ENCODE assay signal across 14 cellular contexts in the genomic region with DNA sequence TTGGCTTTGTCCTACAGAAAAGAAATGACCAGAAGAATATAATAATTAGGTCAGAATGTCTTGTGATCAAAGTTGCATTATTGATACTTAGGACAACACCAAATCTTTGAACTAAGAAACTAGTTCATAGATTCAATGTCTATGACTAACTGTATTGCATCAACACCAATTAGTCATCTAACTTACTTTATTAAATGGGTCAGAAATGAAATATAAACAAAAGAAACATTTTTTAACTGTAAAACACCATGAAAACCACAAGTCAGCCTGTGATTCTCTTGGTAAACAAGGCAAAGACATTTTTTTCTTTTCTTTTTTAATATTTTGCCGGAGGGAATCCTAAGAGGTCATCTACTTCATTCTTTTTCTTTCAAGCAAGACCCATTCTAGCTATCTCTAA.
"Had no signal": no experiment of that assay in that cellular context is flagged by ENCODE, and none has a peak within 500 bp of the region (broad histone marks: within the 10 kb centered on the region; RNA-seq: fewer than 3 reads in every experiment).

No MANE protein-coding gene starts in this region.

- DNase-seq: activated CD8-positive, alpha-beta memory T cell treated with anti-CD3 and anti-CD28 coated beads, Interleukin-2, amount 10 ng/mL, durations not matched to agents 7 days and 5 days; activated effector memory CD4-positive, alpha-beta T cell treated with anti-CD3 and anti-CD28 coated beads, Interleukin-2, amount 50 U/mL, for 16 hours; activated T-cell treated with anti-CD3 and anti-CD28 coated beads, Interleukin-2, amount 50 U/mL, for 4 hours; kidney; left ventricle myocardium inferior; mesendoderm; nephron progenitor cell; stimulated activated CD4-positive, alpha-beta T cell treated with anti-CD3 and anti-CD28 coated beads, Interleukin-4, amount 100 ng/mL, for 4 hours; stimulated activated naive CD8-positive, alpha-beta T cell treated with anti-CD3 and anti-CD28 coated beads, Interleukin-15, amount 100 ng/mL, for 72 hours had no signal

- H3K27me3 Mint-ChIP-seq: stimulated activated naive CD8-positive, alpha-beta T cell treated with anti-CD3 and anti-CD28 coated beads, Interleukin-15, amount 100 ng/mL, for 72 hours had no signal

- H3K27ac Mint-ChIP-seq: activated CD8-positive, alpha-beta memory T cell treated with anti-CD3 and anti-CD28 coated beads, Interleukin-2, amount 10 ng/mL, durations not matched to agents 7 days and 5 days; activated naive CD4-positive, alpha-beta T cell treated with anti-CD3 and anti-CD28 coated beads, Interleukin-2, amount 50 U/mL, for 72 hours; nephron progenitor cell; stimulated activated naive CD8-positive, alpha-beta T cell treated with anti-CD3 and anti-CD28 coated beads, Interleukin-15, amount 100 ng/mL, for 72 hours; T-helper 2 cell treated with Interferon-gamma antibody and Interleukin-4, amounts not matched to agents 5 μg/mL and 100 μg/mL, for 36 hours had no signal

- H3K36me3 ChIP-seq: left ventricle myocardium inferior, thoracic aorta had no signal

- ATAC-seq: activated CD4-positive, CD25-positive, alpha-beta regulatory T cell treated with anti-CD3 and anti-CD28 coated beads, Interleukin-2, amount 50 U/mL, for 24 hours; activated CD8-positive, alpha-beta memory T cell treated with anti-CD3 and anti-CD28 coated beads, Interleukin-2, amount 10 ng/mL, durations not matched to agents 7 days and 5 days; activated naive CD4-positive, alpha-beta T cell treated with anti-CD3 and anti-CD28 coated beads, Interleukin-2, amount 50 U/mL, for 72 hours; activated T-cell treated with anti-CD3 and anti-CD28 coated beads, Interleukin-2, amount 50 U/mL, for 4 hours; stimulated activated naive CD8-positive, alpha-beta T cell treated with anti-CD3 and anti-CD28 coated beads, Interleukin-15, amount 100 ng/mL, for 72 hours had no signal

- H3K4me3 ChIP-seq: left ventricle myocardium inferior, thoracic aorta had no signal

- H3K4me1 ChIP-seq: left ventricle myocardium inferior had no signal

- H3K36me3 Mint-ChIP-seq: activated CD8-positive, alpha-beta memory T cell treated with anti-CD3 and anti-CD28 coated beads, Interleukin-2, amount 10 ng/mL, durations not matched to agents 7 days and 5 days; activated naive CD4-positive, alpha-beta T cell treated with anti-CD3 and anti-CD28 coated beads, Interleukin-2, amount 50 U/mL, for 72 hours had no signal

- H3K27ac ChIP-seq: epithelial cell of prostate, left ventricle myocardium inferior, thoracic aorta had no signal

- H3K4me1 Mint-ChIP-seq: activated CD8-positive, alpha-beta memory T cell treated with anti-CD3 and anti-CD28 coated beads, Interleukin-2, amount 10 ng/mL, durations not matched to agents 7 days and 5 days; stimulated activated naive CD8-positive, alpha-beta T cell treated with anti-CD3 and anti-CD28 coated beads, Interleukin-15, amount 100 ng/mL, for 72 hours had no signal

- H3K4me3 Mint-ChIP-seq: activated CD8-positive, alpha-beta memory T cell treated with anti-CD3 and anti-CD28 coated beads, Interleukin-2, amount 10 ng/mL, durations not matched to agents 7 days and 5 days; activated T-cell treated with anti-CD3 and anti-CD28 coated beads, Interleukin-2, amount 50 U/mL, for 4 hours; nephron progenitor cell; stimulated activated naive CD8-positive, alpha-beta T cell treated with anti-CD3 and anti-CD28 coated beads, Interleukin-15, amount 100 ng/mL, for 72 hours; T-helper 2 cell treated with Interferon-gamma antibody and Interleukin-4, amounts not matched to agents 5 μg/mL and 100 μg/mL, for 36 hours had no signal

- H3K9me3 ChIP-seq: thoracic aorta had no signal

- H3K9me3 Mint-ChIP-seq: T-helper 2 cell treated with Interferon-gamma antibody and Interleukin-4, amounts not matched to agents 5 μg/mL and 100 μg/mL, for 36 hours had no signal
